23 cellular contexts compared by ENCODE assay signal in the genomic region with DNA sequence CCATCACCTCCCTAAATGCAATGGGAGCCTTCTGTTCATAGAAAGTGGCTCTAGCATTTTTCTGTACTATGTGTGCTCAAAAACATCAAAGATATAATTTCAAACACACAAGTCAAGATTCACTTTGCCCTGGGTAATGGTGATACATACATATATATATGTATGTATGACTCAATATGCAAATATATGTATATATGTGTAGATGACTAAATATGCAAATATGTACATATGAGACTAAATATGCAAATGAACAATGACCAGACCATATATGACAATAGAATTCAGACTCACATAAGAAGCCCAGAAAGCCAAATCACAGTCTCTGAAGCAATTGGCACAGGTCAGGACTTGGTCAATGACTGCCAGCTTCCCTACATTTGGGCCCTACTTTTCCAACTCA. TPM values are rescaled to one million over a fixed set of nuclear protein-coding genes. Genes with fewer than 3 reads are reported as not detected.
DNase-seq lines count a peak whose midpoint lies in the region; ATAC-seq, FAIRE-seq and TF ChIP-seq lines count a peak whose summit lies in the region.
"Had no signal": no experiment of that assay in that cellular context is flagged by ENCODE, and none has a peak within 500 bp of the region (broad histone marks: within the 10 kb centered on the region; RNA-seq: fewer than 3 reads in every experiment).

No MANE protein-coding gene starts in this region.

- H3K9me3 Mint-ChIP-seq in activated naive CD4-positive, alpha-beta T cell treated with anti-CD3 and anti-CD28 coated beads, Interleukin-2, amount 50 U/mL, for 72 hours = peaks cover 4 to 15% of the 10 kb centered on the region in 2 donors

- no peaks in the 10 kb centered on the region for H3K36me3 ChIP-seq in bronchial epithelial cell (ENCODE audit: control insufficient read depth, insufficient read depth, low read length)
- H3K36me3 ChIP-seq in subcutaneous abdominal adipose tissue (ENCODE audit: control insufficient read depth in 5 of 5, insufficient read depth in 5 of 5, low read length in 5 of 5) = no peaks in the 10 kb centered on the region
- H3K36me3 ChIP-seq: BLaER1 treated with 17β-estradiol and CSF1 and Interleukin-3, amounts not matched to agents 10 nM and 100 nM had no signal

- no peak overlapping the region for H3K27ac Mint-ChIP-seq in activated naive CD4-positive, alpha-beta T cell treated with anti-CD3 and anti-CD28 coated beads, Interleukin-2, amount 50 U/mL, for 72 hours

- H3K9ac ChIP-seq in subcutaneous abdominal adipose tissue (ENCODE audit: low read length in 5 of 5) = no peak overlapping the region
- H3K9ac ChIP-seq: BLaER1 treated with 17β-estradiol and CSF1 and Interleukin-3, amounts not matched to agents 10 nM and 100 nM had no signal

- peak; percentile 56 for ATAC-seq in activated naive CD4-positive, alpha-beta T cell treated with anti-CD3 and anti-CD28 coated beads, Interleukin-2, amount 50 U/mL, for 72 hours
- ATAC-seq in HG02642 (IDR thresholded peaks at IDR 0.05; ENCODE audit: poor library complexity, unreplicated experiment) = no peak
- ATAC-seq: A549, HCT116 had no signal

- H3K4me1 ChIP-seq in subcutaneous abdominal adipose tissue (ENCODE audit: control insufficient read depth in 5 of 5, insufficient read depth in 5 of 5, low read length in 5 of 5) = peaks cover 3 to 49% (median 11%) of the 10 kb centered on the region in 5 donors
- H3K4me1 ChIP-seq: A549 had no signal

- DNase-seq in activated naive CD4-positive, alpha-beta T cell treated with anti-CD3 and anti-CD28 coated beads, Interleukin-2, amount 50 U/mL, for 72 hours (ENCODE audit: low spot score in 2 of 2) = no peak
- DNase-seq in activated naive CD4-positive, alpha-beta T cell treated with Interleukin-2 at 50 U/mL for 16 hours = no peak
- DNase-seq in NAMALWA (ENCODE audit: low spot score) = peak; percentile 2
- peak; percentile 13 for DNase-seq in bronchial epithelial cell (ENCODE audit: low read depth)
- no peak for DNase-seq in EL
- DNase-seq: AML-193; CD4-positive, alpha-beta memory T cell; COR-L47; GF-D8; KBM-7; MV-4-11; NCI-H1105 treated with DMSO at 0.1 percent for 48 hours; NCI-H2029; NCI-H446 treated with DMSO at 0.1 percent for 48 hours; NCI-H69; SHP77 treated with DMSO at 0.1 percent for 48 hours had no signal

- TF ChIP-seq CTCF in bronchial epithelial cell (IDR thresholded peaks at IDR 0.05; ENCODE audit: insufficient read depth, low read length, severe bottlenecking) = no peak

- H3K36me3 Mint-ChIP-seq in activated naive CD4-positive, alpha-beta T cell treated with anti-CD3 and anti-CD28 coated beads, Interleukin-2, amount 50 U/mL, for 72 hours = no peaks in the 10 kb centered on the region
- H3K36me3 Mint-ChIP-seq: CD4-positive, alpha-beta memory T cell had no signal

- H3K27me3 ChIP-seq in bronchial epithelial cell (ENCODE audit: control insufficient read depth, insufficient read depth, low read length) (no peaks in the 10 kb centered on the region), subcutaneous abdominal adipose tissue (ENCODE audit: control insufficient read depth in 5 of 5, insufficient read depth in 4 of 5, low read length in 5 of 5) (no peaks in the 10 kb centered on the region)
- H3K27me3 ChIP-seq: BLaER1 treated with 17β-estradiol and CSF1 and Interleukin-3, amounts not matched to agents 10 nM and 100 nM had no signal

- no peaks in the 10 kb centered on the region for H3K9me3 ChIP-seq in subcutaneous abdominal adipose tissue (ENCODE audit: control insufficient read depth in 5 of 5, low read length in 5 of 5)
- H3K9me3 ChIP-seq: A549 had no signal

- H3K4me3 ChIP-seq in bronchial epithelial cell (ENCODE audit: low read depth, low read length) (no peak overlapping the region), subcutaneous abdominal adipose tissue (ENCODE audit: low read depth in 1 of 5, low read length in 5 of 5) (no peak overlapping the region)
- H3K4me3 ChIP-seq: A549; BLaER1 treated with 17β-estradiol and CSF1 and Interleukin-3, amounts not matched to agents 10 nM and 100 nM had no signal

- FAIRE-seq in bronchial epithelial cell (lab: Jason Lieb, UNC) = no peak
- FAIRE-seq: A549, GM12891, GM19239 had no signal

- H3K27ac ChIP-seq in subcutaneous abdominal adipose tissue (ENCODE audit: low read depth, low read length) = peak overlapping the region; percentile 8
- H3K27ac ChIP-seq: A549; BLaER1 treated with 17β-estradiol and CSF1 and Interleukin-3, amounts not matched to agents 10 nM and 100 nM had no signal

RNA-seq across cellular contexts. Expression of a gene that starts 36.9 kb away (rescaled TPM):
- 10 to 100 TPM; 21.2 to 28.6 TPM for total RNA-seq in activated naive CD4-positive, alpha-beta T cell treated with anti-CD3 and anti-CD28 coated beads, Interleukin-2, amount 50 U/mL, for 72 hours
- 28.3 and 29.7 TPM in 2 replicates for total RNA-seq in bronchial epithelial cell

Comparison
In these comparisons a context has a peak if more than half of its experiments do, and no peak if none do; other contexts are left out.
1. DNase-seq: peak in NAMALWA (single experiment) and bronchial epithelial cell (single experiment); none in activated naive CD4-positive, alpha-beta T cell treated with anti-CD3 and anti-CD28 coated beads, Interleukin-2, amount 50 U/mL, for 72 hours (0 of 2), activated naive CD4-positive, alpha-beta T cell treated with Interleukin-2 at 50 U/mL for 16 hours (single experiment) and EL (single experiment).